Comparison of ENCODE assay signal across 2 cellular contexts in genomic region chr1:117812868-117813511, GRCh38.
TF ChIP-seq lines count a peak whose summit lies in the region.

No MANE protein-coding gene starts in this region.

TF ChIP-seq in liver, 16 proteins besides CTCF, POLR2A, EP300 and RAD21 (continued from another document):
- TF ChIP-seq REST (IDR thresholded peaks at IDR 0.05) (peak; percentile 43), ATF3 (IDR thresholded peaks at IDR 0.05) (no peak), SP1 (IDR thresholded peaks at IDR 0.05) (peak; percentile 91), NR2F2 (IDR thresholded peaks at IDR 0.05) (peak; percentile 29), RXRA (IDR thresholded peaks at IDR 0.05) (peak; percentile 87 to 98), FOXA2 (IDR thresholded peaks at IDR 0.05) (peak; percentile 36), JUND (IDR thresholded peaks at IDR 0.05) (no peak)

TF ChIP-seq in WTC11, 78 proteins besides CTCF, POLR2A, EP300 and RAD21 (continued from another document):
- no peak for TF ChIP-seq E2F1 (CRISPR knock-in tag; IDR thresholded peaks at IDR 0.05)
- no peak for TF ChIP-seq ZNF671 (CRISPR knock-in tag; IDR thresholded peaks at IDR 0.05)
- TF ChIP-seq IRF2 (CRISPR knock-in tag; IDR thresholded peaks at IDR 0.05; ENCODE audit: borderline replicate concordance, low read depth) = no peak
- no peak for TF ChIP-seq HMGXB4 (CRISPR knock-in tag; IDR thresholded peaks at IDR 0.05)
- TF ChIP-seq USF1 (CRISPR knock-in tag; IDR thresholded peaks at IDR 0.05) = no peak
- no peak for TF ChIP-seq CDX4 (CRISPR knock-in tag; IDR thresholded peaks at IDR 0.05; ENCODE audit: borderline replicate concordance)
- no peak for TF ChIP-seq ATF1 (CRISPR knock-in tag; IDR thresholded peaks at IDR 0.05)
